ENCODE assay signal across 8 cellular contexts in genomic region chrX:152910018-152910417, GRCh38. TPM values are rescaled to one million over a fixed set of nuclear protein-coding genes. Genes with fewer than 3 reads are reported as not detected.
DNase-seq lines count a peak whose midpoint lies in the region; ATAC-seq and TF ChIP-seq lines count a peak whose summit lies in the region.
"Not testable (repeated sequence)": the region's sequence is repeated elsewhere in the genome, so short reads cannot be mapped to it uniquely, and the experiment has no call there.

No MANE protein-coding gene starts in this region.

- not testable (repeated sequence) for H3K4me3 Mint-ChIP-seq in neural crest cell

- not testable (repeated sequence) for TF ChIP-seq CTCF in neural crest cell (conservative IDR thresholded peaks at IDR 0.05)

- not testable (repeated sequence) for H3K9me3 Mint-ChIP-seq in neural crest cell

- not testable (repeated sequence) for H3K27me3 Mint-ChIP-seq in neural crest cell (ENCODE audit: low read depth)

- peak overlapping the region; percentile 24; the same call in 1 of the 2 replicates for H3K4me2 ChIP-seq in BLaER1

- H4K20me1 ChIP-seq in BLaER1 = peaks cover 57% of the 10 kb centered on the region; the same call in 1 of the 2 replicates

- not testable (repeated sequence) for H3K27ac ChIP-seq in BLaER1

- H3K9me3 ChIP-seq in BLaER1 = not testable (repeated sequence)

- H3K36me3 Mint-ChIP-seq in neural crest cell (ENCODE audit: low read depth) = not testable (repeated sequence)

- H3K9ac ChIP-seq in BLaER1 = not testable (repeated sequence)

- H3K27ac Mint-ChIP-seq in neural crest cell (ENCODE audit: unreplicated experiment) = peak overlapping the region; percentile 75

- H3K4me1 ChIP-seq in BLaER1 = peaks cover 40% of the 10 kb centered on the region

- H3K4me3 ChIP-seq in BLaER1 = not testable (repeated sequence)

- not testable (repeated sequence) for DNase-seq in neural crest cell (ENCODE audit: low read depth, low spot score)

- H3K36me3 ChIP-seq in BLaER1 = not testable (repeated sequence)

- ATAC-seq in GM18868 (IDR thresholded peaks at IDR 0.05; ENCODE audit: unreplicated experiment) = peak; percentile 83
- peak; percentile 59 for ATAC-seq in GM19467 (IDR thresholded peaks at IDR 0.05; ENCODE audit: unreplicated experiment)
- ATAC-seq in GM21723 (IDR thresholded peaks at IDR 0.05; ENCODE audit: unreplicated experiment) = peak; percentile 63
- ATAC-seq in HG02885 (IDR thresholded peaks at IDR 0.05; ENCODE audit: poor library complexity, unreplicated experiment) = peak; percentile 72
- ATAC-seq in HG03159 (IDR thresholded peaks at IDR 0.05; ENCODE audit: unreplicated experiment) = peak; percentile 71
- ATAC-seq in HG03571 (IDR thresholded peaks at IDR 0.05; ENCODE audit: unreplicated experiment) = peak; percentile 74

- H3K4me1 Mint-ChIP-seq in neural crest cell = not testable (repeated sequence)

- H3K27me3 ChIP-seq in BLaER1 = peaks cover 84% of the 10 kb centered on the region

RNA-seq across cellular contexts. Expression of gene ZNF185, which starts 12.2 kb away (rescaled TPM):
- total RNA-seq in neural crest cell = 2.3 and 2.6 TPM in 2 replicates
